Comparison of ENCODE assay signal across 17 cellular contexts in the genomic region with DNA sequence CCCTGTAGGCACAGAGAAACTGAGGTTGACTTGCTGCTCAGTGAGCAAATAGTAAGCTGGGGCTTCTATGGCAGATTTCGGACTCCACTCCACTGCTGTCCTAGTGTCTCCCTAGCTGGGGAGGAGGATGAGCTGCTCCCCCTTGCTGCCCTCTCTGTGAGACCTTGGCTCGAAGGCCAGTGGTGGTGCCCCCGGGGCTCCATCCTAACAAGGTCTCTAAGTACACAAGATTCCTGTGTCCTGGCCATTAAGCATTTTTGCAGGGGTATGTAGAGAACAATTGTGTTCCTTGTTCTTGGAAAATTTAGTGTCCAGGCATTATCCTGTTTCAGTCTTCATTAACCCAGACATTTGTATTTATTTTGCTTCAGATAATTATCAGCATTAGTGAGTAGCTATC. TPM values are rescaled to one million over a fixed set of nuclear protein-coding genes. Genes with fewer than 3 reads are reported as not detected.
DNase-seq lines count a peak whose midpoint lies in the region; ATAC-seq and TF ChIP-seq lines count a peak whose summit lies in the region.
"Had no signal": no experiment of that assay in that cellular context is flagged by ENCODE, and none has a peak within 500 bp of the region (broad histone marks: within the 10 kb centered on the region; RNA-seq: fewer than 3 reads in every experiment).

No MANE protein-coding gene starts in this region.

- H3K9ac ChIP-seq in KMS-11: no peak overlapping the region

- H3K27me3 ChIP-seq in KMS-11 (ENCODE audit: insufficient read depth, low read depth) (no peaks in the 10 kb centered on the region), SJCRH30 (no peaks in the 10 kb centered on the region)
- H3K27me3 ChIP-seq: BE2C had no signal

- no peak overlapping the region for H3K4me3 ChIP-seq in KMS-11 (IDR thresholded peaks at IDR 0.05; ENCODE audit: insufficient read depth, low read depth, low read length)
- no peak overlapping the region for H3K4me3 ChIP-seq in SJCRH30
- no peak overlapping the region for H3K4me3 ChIP-seq in mesodermal cell (ENCODE audit: extremely low read depth, insufficient read depth, low read length, poor library complexity, severe bottlenecking)
- H3K4me3 ChIP-seq: GM23338 had no signal

- no peak for ATAC-seq in stimulated activated effector memory CD8-positive, alpha-beta T cell treated with anti-CD3 and anti-CD28 coated beads, Interleukin-12 subunit alpha, Interleukin-12 subunit beta, amount 100 ng/mL, for 72 hours
- no peak for ATAC-seq in HG02938 (IDR thresholded peaks at IDR 0.05; ENCODE audit: unreplicated experiment)
- ATAC-seq: GM23338, HCT116, HepG2 had no signal

- H3K4me1 Mint-ChIP-seq in stimulated activated effector memory CD8-positive, alpha-beta T cell treated with anti-CD3 and anti-CD28 coated beads, Interleukin-12 subunit alpha, Interleukin-12 subunit beta, amount 100 ng/mL, for 72 hours: peaks cover 28% of the 10 kb centered on the region

- WGBS in mesodermal cell (ENCODE audit: insufficient coverage in 2 of 2), 2 experiments: 83 to 92% methylated on average over 1 of the region's 3 CpGs

- DNase-seq in SJCRH30 (peak; percentile 12 to 26), 8988T (no peak)
- no peak for DNase-seq in stimulated activated effector memory CD8-positive, alpha-beta T cell treated with anti-CD3 and anti-CD28 coated beads, Interleukin-12 subunit alpha, Interleukin-12 subunit beta, amount 100 ng/mL, for 72 hours (ENCODE audit: low spot score in 2 of 2)
- DNase-seq: ACHN; BE2C; CD4-positive, alpha-beta T cell; DMS79; GF-D8; HFFc6 had no signal

- H3K36me3 Mint-ChIP-seq in stimulated activated effector memory CD8-positive, alpha-beta T cell treated with anti-CD3 and anti-CD28 coated beads, Interleukin-12 subunit alpha, Interleukin-12 subunit beta, amount 100 ng/mL, for 72 hours: no peaks in the 10 kb centered on the region
- H3K36me3 Mint-ChIP-seq: IgD-negative memory B cell had no signal

- H3K4me1 ChIP-seq in KMS-11 (ENCODE audit: low read depth, poor library complexity, severe bottlenecking) (peaks cover 44% of the 10 kb centered on the region), SJCRH30 (no peaks in the 10 kb centered on the region; the same call in 1 of the 2 replicates), mesodermal cell (ENCODE audit: control insufficient read depth, insufficient read depth, low read length, poor library complexity, severe bottlenecking) (peaks cover 8% of the 10 kb centered on the region)
- H3K4me1 ChIP-seq: BE2C had no signal

- H3K27ac Mint-ChIP-seq in stimulated activated effector memory CD8-positive, alpha-beta T cell treated with anti-CD3 and anti-CD28 coated beads, Interleukin-12 subunit alpha, Interleukin-12 subunit beta, amount 100 ng/mL, for 72 hours: no peak overlapping the region
- H3K27ac Mint-ChIP-seq: CD4-positive, alpha-beta T cell; GM23338; HFFc6; IgD-negative memory B cell had no signal

- peak overlapping the region; percentile 25; the same call in 1 of the 2 replicates for H3K4me2 ChIP-seq in KMS-11
- H3K4me2 ChIP-seq: GM23338 had no signal

- H3K36me3 ChIP-seq in KMS-11 (ENCODE audit: insufficient read depth): no peaks in the 10 kb centered on the region
- H3K36me3 ChIP-seq in SJCRH30: no peaks in the 10 kb centered on the region
- H3K36me3 ChIP-seq in mesodermal cell (ENCODE audit: control insufficient read depth, insufficient read depth, low read length): no peaks in the 10 kb centered on the region
- H3K36me3 ChIP-seq: BE2C had no signal

- no peaks in the 10 kb centered on the region for H3K79me2 ChIP-seq in KMS-11 (ENCODE audit: insufficient read depth, low read depth)

- no peak for TF ChIP-seq CTCF in KMS-11 (conservative IDR thresholded peaks at IDR 0.05; ENCODE audit: low read depth, low read length)

- H3K27ac ChIP-seq in KMS-11: peak overlapping the region; percentile 88; the same call in 1 of the 2 replicates
- no peak overlapping the region for H3K27ac ChIP-seq in SJCRH30
- H3K27ac ChIP-seq in mesodermal cell (ENCODE audit: low read depth, low read length, severe bottlenecking): peak overlapping the region; percentile 37
- H3K27ac ChIP-seq: C4-2B had no signal

- H3K9me3 ChIP-seq in SJCRH30 (replicated peaks): no peaks in the 10 kb centered on the region
- H3K9me3 ChIP-seq in mesodermal cell (ENCODE audit: control insufficient read depth, low read length): no peaks in the 10 kb centered on the region
- H3K9me3 ChIP-seq: BE2C had no signal

- no peaks in the 10 kb centered on the region for H4K20me1 ChIP-seq in KMS-11 (ENCODE audit: insufficient read depth)

- no peak overlapping the region for H2AFZ ChIP-seq in KMS-11 (ENCODE audit: low read depth)
- H2AFZ ChIP-seq: GM23338 had no signal

- no peak overlapping the region for H3K4me3 Mint-ChIP-seq in stimulated activated effector memory CD8-positive, alpha-beta T cell treated with anti-CD3 and anti-CD28 coated beads, Interleukin-12 subunit alpha, Interleukin-12 subunit beta, amount 100 ng/mL, for 72 hours
- H3K4me3 Mint-ChIP-seq: CD4-positive, alpha-beta T cell; GM23338; HFFc6; IgD-negative memory B cell had no signal

- H3K9me3 Mint-ChIP-seq in stimulated activated effector memory CD8-positive, alpha-beta T cell treated with anti-CD3 and anti-CD28 coated beads, Interleukin-12 subunit alpha, Interleukin-12 subunit beta, amount 100 ng/mL, for 72 hours: no peaks in the 10 kb centered on the region
- H3K9me3 Mint-ChIP-seq: CD4-positive, alpha-beta T cell; GM23338; HFFc6; IgD-negative memory B cell had no signal

RNA-seq across cellular contexts. Expression of gene BCL2L11, which starts 21.3 kb away (rescaled TPM):
- total RNA-seq in SJCRH30 (2014; rRNA removed; shearing (Covaris generic)): 13.7 and 16.4 TPM in 2 replicates
- polyA plus RNA-seq in mesodermal cell (2013, experiment 1 of 2): 11.6 TPM
- polyA plus RNA-seq in mesodermal cell (2013, experiment 2 of 2): 9.4 TPM

Comparison
In these comparisons a context has a peak if more than half of its experiments do, and no peak if none do; other contexts are left out.
1. DNase-seq: peak in SJCRH30 (2 of 2); none in stimulated activated effector memory CD8-positive, alpha-beta T cell treated with anti-CD3 and anti-CD28 coated beads, Interleukin-12 subunit alpha, Interleukin-12 subunit beta, amount 100 ng/mL, for 72 hours (0 of 2) and 8988T (single experiment).